In genomic region chr3:37899711-37900306, GRCh38 we compare ENCODE assay signal across 1 cellular context.
A peak's percentile ranks its signal among the peaks of the same experiment; 100 is the strongest.
TF ChIP-seq lines count a peak whose summit lies in the region.

No MANE protein-coding gene starts in this region.

TF ChIP-seq in K562, 482 proteins besides CTCF, POLR2A, EP300 and RAD21 (continued from another document and continues in another):
- no peak for TF ChIP-seq ZNF639 (CRISPR knock-in tag; conservative IDR thresholded peaks at IDR 0.05 in 1 of 2, IDR thresholded peaks at IDR 0.05 in 1 of 2)
- no peak for TF ChIP-seq PHF20 (IDR thresholded peaks at IDR 0.05; ENCODE audit: partially characterized antibody)
- no peak for TF ChIP-seq ZNF124 (CRISPR knock-in tag; IDR thresholded peaks at IDR 0.05)
- 0 out of 2 replicates have a peak, but pooled peaks have one; percentile 35 for TF ChIP-seq CREM (IDR thresholded peaks at IDR 0.05; ENCODE audit: low read depth)
- TF ChIP-seq HMG20B (CRISPR knock-in tag; IDR thresholded peaks at IDR 0.05) = no peak
- TF ChIP-seq TAF1 (IDR thresholded peaks at IDR 0.05; ENCODE audit: control insufficient read depth, extremely low read depth, insufficient read depth, low read length, severe bottlenecking) = no peak
- TF ChIP-seq SIRT6 (IDR thresholded peaks at IDR 0.05; ENCODE audit: low read depth, low read length) = no peak
- TF ChIP-seq ZNF133 (CRISPR knock-in tag; IDR thresholded peaks at IDR 0.05) = no peak
- no peak for TF ChIP-seq U2AF1 (optimal IDR thresholded peaks at IDR 0.05; ENCODE audit: low read depth, low read length)
- no peak for TF ChIP-seq CLOCK (CRISPR knock-in tag; IDR thresholded peaks at IDR 0.05; ENCODE audit: borderline replicate concordance)
- TF ChIP-seq PHF8 (IDR thresholded peaks at IDR 0.05; ENCODE audit: borderline replicate concordance, low read length) = no peak
- no peak for TF ChIP-seq RUNX1 (IDR thresholded peaks at IDR 0.05; ENCODE audit: low read depth)
- TF ChIP-seq, protein P1, sequence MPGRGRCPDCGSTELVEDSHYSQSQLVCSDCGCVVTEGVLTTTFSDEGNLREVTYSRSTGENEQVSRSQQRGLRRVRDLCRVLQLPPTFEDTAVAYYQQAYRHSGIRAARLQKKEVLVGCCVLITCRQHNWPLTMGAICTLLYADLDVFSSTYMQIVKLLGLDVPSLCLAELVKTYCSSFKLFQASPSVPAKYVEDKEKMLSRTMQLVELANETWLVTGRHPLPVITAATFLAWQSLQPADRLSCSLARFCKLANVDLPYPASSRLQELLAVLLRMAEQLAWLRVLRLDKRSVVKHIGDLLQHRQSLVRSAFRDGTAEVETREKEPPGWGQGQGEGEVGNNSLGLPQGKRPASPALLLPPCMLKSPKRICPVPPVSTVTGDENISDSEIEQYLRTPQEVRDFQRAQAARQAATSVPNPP (IDR thresholded peaks at IDR 0.05; ENCODE audit: borderline replicate concordance, insufficient read depth, insufficient read length) = no peak
- TF ChIP-seq RB1 (IDR thresholded peaks at IDR 0.05; ENCODE audit: low read depth) = no peak
- TF ChIP-seq PRDM10 (IDR thresholded peaks at IDR 0.05; ENCODE audit: partially characterized antibody) = no peak
- TF ChIP-seq KAT2B (IDR thresholded peaks at IDR 0.05; ENCODE audit: low read depth, low read length) = no peak
- no peak for TF ChIP-seq ZNF274 (IDR thresholded peaks at IDR 0.05; ENCODE audit: borderline replicate concordance, low read depth, low read length)
- TF ChIP-seq ELF2 (CRISPR knock-in tag; IDR thresholded peaks at IDR 0.05) = no peak
- peak; percentile 62 for TF ChIP-seq TEAD4 (IDR thresholded peaks at IDR 0.05; ENCODE audit: low read length)
- TF ChIP-seq TEAD4 (CRISPR knock-in tag; IDR thresholded peaks at IDR 0.05; ENCODE audit: borderline replicate concordance) = no peak
- TF ChIP-seq HDAC2 (IDR thresholded peaks at IDR 0.05) = peak; percentile 49; the same call in 1 of the 2 replicates
- TF ChIP-seq FOXO4 (CRISPR knock-in tag; IDR thresholded peaks at IDR 0.05) = no peak
- TF ChIP-seq MAFF (IDR thresholded peaks at IDR 0.05; ENCODE audit: low read length) = no peak
- no peak for TF ChIP-seq ZNF212 (CRISPR knock-in tag; IDR thresholded peaks at IDR 0.05)
- no peak for TF ChIP-seq NELFE (IDR thresholded peaks at IDR 0.05; ENCODE audit: insufficient read depth, insufficient read length)
- no peak for TF ChIP-seq BRD4 (IDR thresholded peaks at IDR 0.05)
- no peak for TF ChIP-seq CBX3 (IDR thresholded peaks at IDR 0.05; ENCODE audit: borderline replicate concordance in 1 of 2, low read length in 2 of 2)
- TF ChIP-seq ZNF280A (IDR thresholded peaks at IDR 0.05; ENCODE audit: low read depth, partially characterized antibody) = no peak
- no peak for TF ChIP-seq TFAP4 (CRISPR knock-in tag; IDR thresholded peaks at IDR 0.05; ENCODE audit: borderline replicate concordance)
- TF ChIP-seq SRSF1 (IDR thresholded peaks at IDR 0.05; ENCODE audit: low read depth, low read length) = no peak
- TF ChIP-seq SAP30 (IDR thresholded peaks at IDR 0.05; ENCODE audit: borderline replicate concordance, insufficient read depth, low read depth, low read length, poor library complexity, severe bottlenecking) = no peak
- no peak for TF ChIP-seq GATAD2A (IDR thresholded peaks at IDR 0.05)
- no peak for TF ChIP-seq GABPB1 (CRISPR knock-in tag; IDR thresholded peaks at IDR 0.05)
- TF ChIP-seq SNRNP70 (optimal IDR thresholded peaks at IDR 0.05; ENCODE audit: low read depth, low read length) = no peak
- TF ChIP-seq, protein P2, sequence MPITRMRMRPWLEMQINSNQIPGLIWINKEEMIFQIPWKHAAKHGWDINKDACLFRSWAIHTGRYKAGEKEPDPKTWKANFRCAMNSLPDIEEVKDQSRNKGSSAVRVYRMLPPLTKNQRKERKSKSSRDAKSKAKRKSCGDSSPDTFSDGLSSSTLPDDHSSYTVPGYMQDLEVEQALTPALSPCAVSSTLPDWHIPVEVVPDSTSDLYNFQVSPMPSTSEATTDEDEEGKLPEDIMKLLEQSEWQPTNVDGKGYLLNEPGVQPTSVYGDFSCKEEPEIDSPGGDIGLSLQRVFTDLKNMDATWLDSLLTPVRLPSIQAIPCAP (CRISPR knock-in tag; IDR thresholded peaks at IDR 0.05; ENCODE audit: borderline replicate concordance) = no peak
- TF ChIP-seq MECOM (CRISPR knock-in tag; IDR thresholded peaks at IDR 0.05) = no peak
